1 cellular context compared by ENCODE assay signal in the genomic region with DNA sequence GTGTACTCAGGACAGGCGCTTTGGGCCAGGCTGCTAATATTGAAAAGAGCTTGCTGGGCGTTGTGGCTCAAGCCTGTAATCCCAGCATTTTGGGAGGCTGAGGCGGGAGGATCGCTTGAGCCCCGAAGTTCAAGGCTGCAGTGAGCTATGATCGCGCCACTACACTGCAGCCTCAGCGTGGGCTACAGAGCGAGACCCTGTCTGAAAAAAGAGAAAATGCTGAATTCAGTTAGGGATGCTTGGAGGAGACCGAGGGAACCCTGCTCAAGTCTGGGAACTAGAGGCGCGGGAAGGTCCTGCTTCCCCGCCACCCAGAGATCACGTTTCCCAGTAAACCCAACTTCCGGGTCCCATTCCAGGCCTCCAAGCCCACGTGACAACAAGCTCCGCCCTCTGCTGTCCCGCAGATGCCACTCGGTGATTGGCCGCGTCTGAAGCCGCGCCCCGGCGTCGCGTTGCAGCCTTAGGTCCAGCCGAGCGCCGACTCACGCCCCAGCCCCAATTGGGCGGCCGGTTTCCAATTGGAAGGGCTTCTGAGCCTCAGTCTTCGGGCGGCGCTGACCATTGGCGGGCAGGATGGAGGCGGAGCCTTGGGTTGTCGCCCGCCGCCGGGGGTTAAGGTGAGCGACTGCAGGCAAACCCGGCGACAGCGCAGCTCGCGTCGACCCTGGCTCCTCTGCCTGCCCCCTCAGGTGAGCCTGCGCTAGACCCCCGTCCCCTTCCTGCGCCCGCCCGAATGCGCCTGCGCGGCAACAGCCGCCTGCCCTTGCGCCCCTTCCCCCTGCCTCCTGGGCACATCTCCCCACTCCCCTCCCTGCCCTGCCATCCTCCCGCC.
TF ChIP-seq lines count a peak whose summit lies in the region.

A gene with protein sequence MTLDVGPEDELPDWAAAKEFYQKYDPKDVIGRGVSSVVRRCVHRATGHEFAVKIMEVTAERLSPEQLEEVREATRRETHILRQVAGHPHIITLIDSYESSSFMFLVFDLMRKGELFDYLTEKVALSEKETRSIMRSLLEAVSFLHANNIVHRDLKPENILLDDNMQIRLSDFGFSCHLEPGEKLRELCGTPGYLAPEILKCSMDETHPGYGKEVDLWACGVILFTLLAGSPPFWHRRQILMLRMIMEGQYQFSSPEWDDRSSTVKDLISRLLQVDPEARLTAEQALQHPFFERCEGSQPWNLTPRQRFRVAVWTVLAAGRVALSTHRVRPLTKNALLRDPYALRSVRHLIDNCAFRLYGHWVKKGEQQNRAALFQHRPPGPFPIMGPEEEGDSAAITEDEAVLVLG (plus strand): TSS at position 627 of the 835 bp plus-strand sequence. CDS start 396 bp downstream, outside the sequence.

TF ChIP-seq in K562, 482 proteins besides CTCF, POLR2A, EP300 and RAD21 (continued from another document and continues in another):
- TF ChIP-seq, protein P1, sequence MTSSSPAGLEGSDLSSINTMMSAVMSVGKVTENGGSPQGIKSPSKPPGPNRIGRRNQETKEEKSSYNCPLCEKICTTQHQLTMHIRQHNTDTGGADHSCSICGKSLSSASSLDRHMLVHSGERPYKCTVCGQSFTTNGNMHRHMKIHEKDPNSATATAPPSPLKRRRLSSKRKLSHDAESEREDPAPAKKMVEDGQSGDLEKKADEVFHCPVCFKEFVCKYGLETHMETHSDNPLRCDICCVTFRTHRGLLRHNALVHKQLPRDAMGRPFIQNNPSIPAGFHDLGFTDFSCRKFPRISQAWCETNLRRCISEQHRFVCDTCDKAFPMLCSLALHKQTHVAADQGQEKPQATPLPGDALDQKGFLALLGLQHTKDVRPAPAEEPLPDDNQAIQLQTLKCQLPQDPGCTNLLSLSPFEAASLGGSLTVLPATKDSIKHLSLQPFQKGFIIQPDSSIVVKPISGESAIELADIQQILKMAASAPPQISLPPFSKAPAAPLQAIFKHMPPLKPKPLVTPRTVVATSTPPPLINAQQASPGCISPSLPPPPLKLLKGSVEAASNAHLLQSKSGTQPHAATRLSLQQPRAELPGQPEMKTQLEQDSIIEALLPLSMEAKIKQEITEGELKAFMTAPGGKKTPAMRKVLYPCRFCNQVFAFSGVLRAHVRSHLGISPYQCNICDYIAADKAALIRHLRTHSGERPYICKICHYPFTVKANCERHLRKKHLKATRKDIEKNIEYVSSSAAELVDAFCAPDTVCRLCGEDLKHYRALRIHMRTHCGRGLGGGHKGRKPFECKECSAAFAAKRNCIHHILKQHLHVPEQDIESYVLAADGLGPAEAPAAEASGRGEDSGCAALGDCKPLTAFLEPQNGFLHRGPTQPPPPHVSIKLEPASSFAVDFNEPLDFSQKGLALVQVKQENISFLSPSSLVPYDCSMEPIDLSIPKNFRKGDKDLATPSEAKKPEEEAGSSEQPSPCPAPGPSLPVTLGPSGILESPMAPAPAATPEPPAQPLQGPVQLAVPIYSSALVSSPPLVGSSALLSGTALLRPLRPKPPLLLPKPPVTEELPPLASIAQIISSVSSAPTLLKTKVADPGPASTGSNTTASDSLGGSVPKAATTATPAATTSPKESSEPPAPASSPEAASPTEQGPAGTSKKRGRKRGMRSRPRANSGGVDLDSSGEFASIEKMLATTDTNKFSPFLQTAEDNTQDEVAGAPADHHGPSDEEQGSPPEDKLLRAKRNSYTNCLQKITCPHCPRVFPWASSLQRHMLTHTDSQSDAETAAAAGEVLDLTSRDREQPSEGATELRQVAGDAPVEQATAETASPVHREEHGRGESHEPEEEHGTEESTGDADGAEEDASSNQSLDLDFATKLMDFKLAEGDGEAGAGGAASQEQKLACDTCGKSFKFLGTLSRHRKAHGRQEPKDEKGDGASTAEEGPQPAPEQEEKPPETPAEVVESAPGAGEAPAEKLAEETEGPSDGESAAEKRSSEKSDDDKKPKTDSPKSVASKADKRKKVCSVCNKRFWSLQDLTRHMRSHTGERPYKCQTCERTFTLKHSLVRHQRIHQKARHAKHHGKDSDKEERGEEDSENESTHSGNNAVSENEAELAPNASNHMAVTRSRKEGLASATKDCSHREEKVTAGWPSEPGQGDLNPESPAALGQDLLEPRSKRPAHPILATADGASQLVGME (CRISPR knock-in tag; IDR thresholded peaks at IDR 0.05): no peak
- TF ChIP-seq, protein P2, sequence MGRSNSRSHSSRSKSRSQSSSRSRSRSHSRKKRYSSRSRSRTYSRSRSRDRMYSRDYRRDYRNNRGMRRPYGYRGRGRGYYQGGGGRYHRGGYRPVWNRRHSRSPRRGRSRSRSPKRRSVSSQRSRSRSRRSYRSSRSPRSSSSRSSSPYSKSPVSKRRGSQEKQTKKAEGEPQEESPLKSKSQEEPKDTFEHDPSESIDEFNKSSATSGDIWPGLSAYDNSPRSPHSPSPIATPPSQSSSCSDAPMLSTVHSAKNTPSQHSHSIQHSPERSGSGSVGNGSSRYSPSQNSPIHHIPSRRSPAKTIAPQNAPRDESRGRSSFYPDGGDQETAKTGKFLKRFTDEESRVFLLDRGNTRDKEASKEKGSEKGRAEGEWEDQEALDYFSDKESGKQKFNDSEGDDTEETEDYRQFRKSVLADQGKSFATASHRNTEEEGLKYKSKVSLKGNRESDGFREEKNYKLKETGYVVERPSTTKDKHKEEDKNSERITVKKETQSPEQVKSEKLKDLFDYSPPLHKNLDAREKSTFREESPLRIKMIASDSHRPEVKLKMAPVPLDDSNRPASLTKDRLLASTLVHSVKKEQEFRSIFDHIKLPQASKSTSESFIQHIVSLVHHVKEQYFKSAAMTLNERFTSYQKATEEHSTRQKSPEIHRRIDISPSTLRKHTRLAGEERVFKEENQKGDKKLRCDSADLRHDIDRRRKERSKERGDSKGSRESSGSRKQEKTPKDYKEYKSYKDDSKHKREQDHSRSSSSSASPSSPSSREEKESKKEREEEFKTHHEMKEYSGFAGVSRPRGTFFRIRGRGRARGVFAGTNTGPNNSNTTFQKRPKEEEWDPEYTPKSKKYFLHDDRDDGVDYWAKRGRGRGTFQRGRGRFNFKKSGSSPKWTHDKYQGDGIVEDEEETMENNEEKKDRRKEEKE (IDR thresholded peaks at IDR 0.05; ENCODE audit: borderline replicate concordance in 1 of 2, control insufficient read depth in 1 of 2, low read depth in 2 of 2, low read length in 1 of 2): no peak
- TF ChIP-seq ELF1 (tag; IDR thresholded peaks at IDR 0.05) (peak; percentile 98), ZBTB7A (IDR thresholded peaks at IDR 0.05; ENCODE audit: borderline replicate concordance, control insufficient read depth, low read depth, low read length) (peak; percentile 52; the same call in 1 of the 2 replicates), SMARCC2 (IDR thresholded peaks at IDR 0.05; ENCODE audit: low read depth) (no peak), CREB1 (IDR thresholded peaks at IDR 0.05) (peak; percentile 69), CREB1 (CRISPR knock-in tag; IDR thresholded peaks at IDR 0.05) (peak; percentile 83), DIDO1 (tag; IDR thresholded peaks at IDR 0.05; ENCODE audit: low read depth) (peak; percentile 50; the same call in 1 of the 2 replicates), YY1 (IDR thresholded peaks at IDR 0.05; ENCODE audit: borderline replicate concordance in 1 of 3, control insufficient read depth in 1 of 3, extremely low read depth in 1 of 3, insufficient read depth in 3 of 3, insufficient read length in 1 of 3, insufficient replicate concordance in 2 of 3, low read depth in 1 of 3, low read length in 2 of 3) (peak in 1 of 3 experiments; percentile 35), TEAD2 (tag; IDR thresholded peaks at IDR 0.05) (no peak), SNIP1 (IDR thresholded peaks at IDR 0.05; ENCODE audit: low read depth) (no peak), POLR2G (IDR thresholded peaks at IDR 0.05; ENCODE audit: low read depth, low read length) (peak; percentile 89), ZNF224 (CRISPR knock-in tag; IDR thresholded peaks at IDR 0.05) (no peak), BRD4 (IDR thresholded peaks at IDR 0.05) (no peak), TAF7 (tag; IDR thresholded peaks at IDR 0.05) (peak; percentile 89), SREBF2 (CRISPR knock-in tag; IDR thresholded peaks at IDR 0.05) (no peak), IRF2 (CRISPR knock-in tag; IDR thresholded peaks at IDR 0.05) (no peak), MXI1 (IDR thresholded peaks at IDR 0.05; ENCODE audit: low read depth, low read length) (peak; percentile 52), HDAC1 (IDR thresholded peaks at IDR 0.05) (peak in 1 of 2 experiments; percentile 68; a peak in 2 of 4 replicates), OTX1 (CRISPR knock-in tag; IDR thresholded peaks at IDR 0.05) (peak; percentile 79; the same call in 1 of the 2 replicates), GATAD2B (IDR thresholded peaks at IDR 0.05; ENCODE audit: borderline replicate concordance) (no peak), RCOR1 (IDR thresholded peaks at IDR 0.05; ENCODE audit: borderline replicate concordance in 1 of 2, low read depth in 2 of 2, low read length in 2 of 2) (no peak), NBN (IDR thresholded peaks at IDR 0.05; ENCODE audit: low read depth) (0 out of 2 replicates have a peak, but pooled peaks have one; percentile 1), JUN (IDR thresholded peaks at IDR 0.05; ENCODE audit: borderline replicate concordance, low read depth, low read length) (0 out of 2 replicates have a peak, but pooled peaks have one; percentile 21), JUN (CRISPR knock-in tag; IDR thresholded peaks at IDR 0.05; ENCODE audit: borderline replicate concordance) (no peak), NFIC (IDR thresholded peaks at IDR 0.05) (no peak), U2AF2 (optimal IDR thresholded peaks at IDR 0.05; ENCODE audit: low read depth, low read length) (no peak), ZNF408 (CRISPR knock-in tag; IDR thresholded peaks at IDR 0.05; ENCODE audit: low read depth) (no peak), ZFP36 (IDR thresholded peaks at IDR 0.05; ENCODE audit: low read depth, low read length, partially characterized antibody) (no peak), CHD1 (IDR thresholded peaks at IDR 0.05; ENCODE audit: low read length) (no peak)
- TF ChIP-seq, protein P3, sequence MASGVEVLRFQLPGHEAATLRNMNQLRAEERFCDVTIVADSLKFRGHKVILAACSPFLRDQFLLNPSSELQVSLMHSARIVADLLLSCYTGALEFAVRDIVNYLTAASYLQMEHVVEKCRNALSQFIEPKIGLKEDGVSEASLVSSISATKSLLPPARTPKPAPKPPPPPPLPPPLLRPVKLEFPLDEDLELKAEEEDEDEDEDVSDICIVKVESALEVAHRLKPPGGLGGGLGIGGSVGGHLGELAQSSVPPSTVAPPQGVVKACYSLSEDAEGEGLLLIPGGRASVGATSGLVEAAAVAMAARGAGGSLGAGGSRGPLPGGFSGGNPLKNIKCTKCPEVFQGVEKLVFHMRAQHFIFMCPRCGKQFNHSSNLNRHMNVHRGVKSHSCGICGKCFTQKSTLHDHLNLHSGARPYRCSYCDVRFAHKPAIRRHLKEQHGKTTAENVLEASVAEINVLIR (CRISPR knock-in tag; IDR thresholded peaks at IDR 0.05): 0 out of 2 replicates have a peak, but pooled peaks have one; percentile 7
- TF ChIP-seq, protein P4, sequence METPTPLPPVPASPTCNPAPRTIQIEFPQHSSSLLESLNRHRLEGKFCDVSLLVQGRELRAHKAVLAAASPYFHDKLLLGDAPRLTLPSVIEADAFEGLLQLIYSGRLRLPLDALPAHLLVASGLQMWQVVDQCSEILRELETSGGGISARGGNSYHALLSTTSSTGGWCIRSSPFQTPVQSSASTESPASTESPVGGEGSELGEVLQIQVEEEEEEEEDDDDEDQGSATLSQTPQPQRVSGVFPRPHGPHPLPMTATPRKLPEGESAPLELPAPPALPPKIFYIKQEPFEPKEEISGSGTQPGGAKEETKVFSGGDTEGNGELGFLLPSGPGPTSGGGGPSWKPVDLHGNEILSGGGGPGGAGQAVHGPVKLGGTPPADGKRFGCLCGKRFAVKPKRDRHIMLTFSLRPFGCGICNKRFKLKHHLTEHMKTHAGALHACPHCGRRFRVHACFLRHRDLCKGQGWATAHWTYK (CRISPR knock-in tag; IDR thresholded peaks at IDR 0.05): no peak
- TF ChIP-seq, protein P5, sequence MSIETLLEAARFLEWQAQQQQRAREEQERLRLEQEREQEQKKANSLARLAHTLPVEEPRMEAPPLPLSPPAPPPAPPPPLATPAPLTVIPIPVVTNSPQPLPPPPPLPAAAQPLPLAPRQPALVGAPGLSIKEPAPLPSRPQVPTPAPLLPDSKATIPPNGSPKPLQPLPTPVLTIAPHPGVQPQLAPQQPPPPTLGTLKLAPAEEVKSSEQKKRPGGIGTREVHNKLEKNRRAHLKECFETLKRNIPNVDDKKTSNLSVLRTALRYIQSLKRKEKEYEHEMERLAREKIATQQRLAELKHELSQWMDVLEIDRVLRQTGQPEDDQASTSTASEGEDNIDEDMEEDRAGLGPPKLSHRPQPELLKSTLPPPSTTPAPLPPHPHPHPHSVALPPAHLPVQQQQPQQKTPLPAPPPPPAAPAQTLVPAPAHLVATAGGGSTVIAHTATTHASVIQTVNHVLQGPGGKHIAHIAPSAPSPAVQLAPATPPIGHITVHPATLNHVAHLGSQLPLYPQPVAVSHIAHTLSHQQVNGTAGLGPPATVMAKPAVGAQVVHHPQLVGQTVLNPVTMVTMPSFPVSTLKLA (conservative IDR thresholded peaks at IDR 0.05): peak; percentile 96 to 97
- TF ChIP-seq, protein P6, sequence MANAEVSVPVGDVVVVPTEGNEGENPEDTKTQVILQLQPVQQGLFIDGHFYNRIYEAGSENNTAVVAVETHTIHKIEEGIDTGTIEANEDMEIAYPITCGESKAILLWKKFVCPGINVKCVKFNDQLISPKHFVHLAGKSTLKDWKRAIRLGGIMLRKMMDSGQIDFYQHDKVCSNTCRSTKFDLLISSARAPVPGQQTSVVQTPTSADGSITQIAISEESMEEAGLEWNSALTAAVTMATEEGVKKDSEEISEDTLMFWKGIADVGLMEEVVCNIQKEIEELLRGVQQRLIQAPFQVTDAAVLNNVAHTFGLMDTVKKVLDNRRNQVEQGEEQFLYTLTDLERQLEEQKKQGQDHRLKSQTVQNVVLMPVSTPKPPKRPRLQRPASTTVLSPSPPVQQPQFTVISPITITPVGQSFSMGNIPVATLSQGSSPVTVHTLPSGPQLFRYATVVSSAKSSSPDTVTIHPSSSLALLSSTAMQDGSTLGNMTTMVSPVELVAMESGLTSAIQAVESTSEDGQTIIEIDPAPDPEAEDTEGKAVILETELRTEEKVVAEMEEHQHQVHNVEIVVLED (CRISPR knock-in tag; IDR thresholded peaks at IDR 0.05): 0 out of 2 replicates have a peak, but pooled peaks have one; percentile 16
- TF ChIP-seq, protein P7, sequence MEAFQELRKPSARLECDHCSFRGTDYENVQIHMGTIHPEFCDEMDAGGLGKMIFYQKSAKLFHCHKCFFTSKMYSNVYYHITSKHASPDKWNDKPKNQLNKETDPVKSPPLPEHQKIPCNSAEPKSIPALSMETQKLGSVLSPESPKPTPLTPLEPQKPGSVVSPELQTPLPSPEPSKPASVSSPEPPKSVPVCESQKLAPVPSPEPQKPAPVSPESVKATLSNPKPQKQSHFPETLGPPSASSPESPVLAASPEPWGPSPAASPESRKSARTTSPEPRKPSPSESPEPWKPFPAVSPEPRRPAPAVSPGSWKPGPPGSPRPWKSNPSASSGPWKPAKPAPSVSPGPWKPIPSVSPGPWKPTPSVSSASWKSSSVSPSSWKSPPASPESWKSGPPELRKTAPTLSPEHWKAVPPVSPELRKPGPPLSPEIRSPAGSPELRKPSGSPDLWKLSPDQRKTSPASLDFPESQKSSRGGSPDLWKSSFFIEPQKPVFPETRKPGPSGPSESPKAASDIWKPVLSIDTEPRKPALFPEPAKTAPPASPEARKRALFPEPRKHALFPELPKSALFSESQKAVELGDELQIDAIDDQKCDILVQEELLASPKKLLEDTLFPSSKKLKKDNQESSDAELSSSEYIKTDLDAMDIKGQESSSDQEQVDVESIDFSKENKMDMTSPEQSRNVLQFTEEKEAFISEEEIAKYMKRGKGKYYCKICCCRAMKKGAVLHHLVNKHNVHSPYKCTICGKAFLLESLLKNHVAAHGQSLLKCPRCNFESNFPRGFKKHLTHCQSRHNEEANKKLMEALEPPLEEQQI (IDR thresholded peaks at IDR 0.05): no peak
